In genomic region chr10:132984801-132985545, GRCh38 we compare ENCODE assay signal across 23 cellular contexts. TPM values are rescaled to one million over a fixed set of nuclear protein-coding genes. Genes with fewer than 3 reads are reported as not detected.
DNase-seq lines count a peak whose midpoint lies in the region; ATAC-seq lines count a peak whose summit lies in the region.
"Had no signal": no experiment of that assay in that cellular context is flagged by ENCODE, and none has a peak within 500 bp of the region (broad histone marks: within the 10 kb centered on the region; RNA-seq: fewer than 3 reads in every experiment).

No MANE protein-coding gene starts in this region.

- H3K23ac ChIP-seq in neuronal stem cell (ENCODE audit: low read depth, low read length, poor library complexity), result no peak overlapping the region

- H3K4me1 ChIP-seq in right cardiac atrium (ENCODE audit: control insufficient read depth, insufficient read depth, low read length), result no peaks in the 10 kb centered on the region
- H3K4me1 ChIP-seq in neuronal stem cell (ENCODE audit: control insufficient read depth in 2 of 2, insufficient read depth in 1 of 2, low read depth in 1 of 2, low read length in 2 of 2), result no peaks in the 10 kb centered on the region
- H3K4me1 ChIP-seq: parathyroid adenoma, transverse colon had no signal

- no peak overlapping the region for H2BK120ac ChIP-seq in neuronal stem cell (ENCODE audit: low read depth, low read length)

- H3K4me3 ChIP-seq in right cardiac atrium (ENCODE audit: low read length) (no peak overlapping the region), neuronal stem cell (ENCODE audit: low read length in 2 of 2) (no peak overlapping the region)
- H3K4me3 ChIP-seq: coronary artery, K562, transverse colon had no signal

- H3K27me3 ChIP-seq in right cardiac atrium (ENCODE audit: control insufficient read depth, insufficient read depth) (no peaks in the 10 kb centered on the region), neuronal stem cell (ENCODE audit: control insufficient read depth in 3 of 3, insufficient read depth in 3 of 3, low read depth in 1 of 3, low read length in 3 of 3) (peaks cover 0 to 39% (median 0%) of the 10 kb centered on the region in 3 experiments)

- no peak overlapping the region for H3K4ac ChIP-seq in neuronal stem cell (ENCODE audit: low read length)

- H4K91ac ChIP-seq in neuronal stem cell (ENCODE audit: low read depth, low read length, poor library complexity), result no peak overlapping the region

- no peak overlapping the region for H2BK12ac ChIP-seq in neuronal stem cell (ENCODE audit: low read length)

- H3K36me3 ChIP-seq in neuronal stem cell (replicated peaks in 1 of 2; ENCODE audit: control insufficient read depth in 2 of 2, insufficient read depth in 2 of 2, low read length in 2 of 2), result no peaks in the 10 kb centered on the region
- H3K36me3 ChIP-seq: transverse colon had no signal

- no peaks in the 10 kb centered on the region for H3K79me1 ChIP-seq in neuronal stem cell (ENCODE audit: low read depth, low read length)

- H3K9me3 ChIP-seq in right cardiac atrium (ENCODE audit: control insufficient read depth, low read length) (no peaks in the 10 kb centered on the region), neuronal stem cell (replicated peaks in 1 of 2; ENCODE audit: control insufficient read depth in 2 of 2, insufficient read depth in 1 of 2, low read depth in 1 of 2, low read length in 2 of 2) (no peaks in the 10 kb centered on the region)
- H3K9me3 ChIP-seq: transverse colon had no signal

- peak; percentile 28 to 84 for ATAC-seq in right cardiac atrium
- no peak for ATAC-seq in HG03354 (IDR thresholded peaks at IDR 0.05; ENCODE audit: poor library complexity, severe bottlenecking, unreplicated experiment)
- no peak for ATAC-seq in GM21367 (IDR thresholded peaks at IDR 0.05; ENCODE audit: unreplicated experiment)
- no peak for ATAC-seq in HG03520 (IDR thresholded peaks at IDR 0.05; ENCODE audit: unreplicated experiment)
- ATAC-seq: CD8-positive, alpha-beta T cell; K562; naive thymus-derived CD8-positive, alpha-beta T cell had no signal

- no peak overlapping the region for H2AK5ac ChIP-seq in neuronal stem cell (ENCODE audit: low read depth, low read length)

- peak overlapping the region; percentile 13 for H3K18ac ChIP-seq in neuronal stem cell (ENCODE audit: low read length)

- WGBS in right cardiac atrium, result 46% methylated on average over 26 of the region's 26 CpGs
- no CpG with 5 or more reads among the region's 26 CpGs for WGBS in neuronal stem cell (ENCODE audit: extremely low coverage in 2 of 2, insufficient read length in 2 of 2, insufficient replicate concordance in 1 of 2), 2 donors

- no peak overlapping the region for H2BK5ac ChIP-seq in neuronal stem cell (ENCODE audit: low read length)

- H4K8ac ChIP-seq in neuronal stem cell (ENCODE audit: low read depth, low read length), result no peak overlapping the region

- H3K9ac ChIP-seq in neuronal stem cell (ENCODE audit: low read depth, low read length, poor library complexity), result no peak overlapping the region
- H3K9ac ChIP-seq: parathyroid adenoma had no signal

- H3K27ac ChIP-seq in right cardiac atrium (ENCODE audit: low read length) (no peak overlapping the region), neuronal stem cell (replicated peaks; ENCODE audit: low read length) (no peak overlapping the region)
- H3K27ac ChIP-seq: coronary artery, parathyroid adenoma, transverse colon had no signal

- DNase-seq in ELF-1 (ENCODE audit: low read depth, low spot score), result peak; percentile 88
- peak; percentile 15 for DNase-seq in M059J (ENCODE audit: low read depth)
- DNase-seq in right cardiac atrium, result peak; percentile 45 to 81 (median 50)
- no peak for DNase-seq in neuronal stem cell (ENCODE audit: low spot score)
- DNase-seq in putamen (ENCODE audit: low spot score), result no peak
- DNase-seq: activated effector memory CD4-positive, alpha-beta T cell treated with Interleukin-2 at 50 U/mL for 16 hours; CD8-positive, alpha-beta T cell; DMS153; head of caudate nucleus; NCI-H146; NCI-H2171 treated with DMSO at 0.1 percent for 48 hours; SHP77 treated with DMSO at 0.1 percent for 48 hours; stimulated activated CD4-positive, alpha-beta T cell treated with anti-CD3 and anti-CD28 coated beads, Interleukin-2, amount 100 ng/mL, for 24 hours; stimulated activated naive CD8-positive, alpha-beta T cell treated with anti-CD3 and anti-CD28 coated beads, Interleukin-15, amount 100 ng/mL, for 72 hours; transverse colon had no signal

- H3K14ac ChIP-seq in neuronal stem cell (ENCODE audit: low read length), result peak overlapping the region; percentile 23

- H2AFZ ChIP-seq in neuronal stem cell (ENCODE audit: low read length), result no peak overlapping the region
- H2AFZ ChIP-seq: parathyroid adenoma had no signal

- H3K4me2 ChIP-seq in neuronal stem cell (ENCODE audit: insufficient read depth, low read length, poor library complexity, severe bottlenecking), result no peak overlapping the region

- H2BK15ac ChIP-seq in neuronal stem cell (ENCODE audit: low read length), result no peak overlapping the region

- intact Hi-C loops in right cardiac atrium (cut with DNase I), result no loop called here

RNA-seq across cellular contexts. Expression of gene CFAP46, which starts 42.6 kb away (rescaled TPM):
- total RNA-seq in M059J (2014; rRNA removed; shearing (Covaris generic)), result not detected in 2 replicates
- 1 to 10 TPM; 1.5 to 1.8 (median 1.7) TPM for total RNA-seq in right cardiac atrium
- 1.00 TPM for polyA plus RNA-seq in right cardiac atrium
- 1.5 TPM for polyA plus RNA-seq in neuronal stem cell (2013, experiment 1 of 2)
- 1.4 TPM for polyA plus RNA-seq in neuronal stem cell (2013, experiment 2 of 2)
- total RNA-seq: CD8-positive, alpha-beta T cell; K562; mesenteric fat pad; naive thymus-derived CD8-positive, alpha-beta T cell; transverse colon had no signal
- polyA plus RNA-seq: K562; naive thymus-derived CD8-positive, alpha-beta T cell had no signal

Comparison
In these comparisons a context has a peak if more than half of its experiments do, and no peak if none do; other contexts are left out.
1. DNase-seq: peak in ELF-1 (single experiment), M059J (single experiment) and right cardiac atrium (3 of 3); none in neuronal stem cell (single experiment) and putamen (single experiment).
2. ATAC-seq: peak in right cardiac atrium (2 of 2); none in HG03354 (single experiment), GM21367 (single experiment) and HG03520 (single experiment).